Comparison of ENCODE assay signal across 1 cellular context in the genomic region with DNA sequence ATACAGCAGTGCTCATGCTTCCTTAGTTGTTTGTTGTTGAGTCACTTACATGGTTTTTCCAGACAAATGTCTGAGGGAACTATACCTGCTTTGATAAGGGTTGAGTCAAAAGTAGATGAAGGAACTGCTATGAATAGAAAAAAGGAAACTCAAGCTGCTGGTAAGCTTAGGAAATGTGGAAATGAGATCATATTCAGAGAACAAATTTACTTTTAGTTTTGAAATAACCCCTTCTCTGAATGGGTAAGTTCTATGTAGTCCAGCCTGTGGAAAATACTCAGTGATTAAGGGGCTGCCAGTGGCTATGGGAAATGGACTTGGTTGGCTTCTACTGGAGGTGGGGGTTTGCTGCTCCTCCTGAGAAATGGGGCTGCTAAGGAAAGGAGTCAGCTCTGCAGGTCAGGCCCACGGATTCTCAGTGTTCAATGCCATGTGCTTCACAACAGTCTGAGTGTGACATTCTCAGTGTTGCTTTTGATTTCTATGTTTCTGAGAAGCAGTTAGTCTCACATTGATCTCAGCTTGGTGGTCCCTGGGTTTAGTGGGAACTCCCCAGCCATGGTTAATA.
TF ChIP-seq lines count a peak whose summit lies in the region.

No MANE protein-coding gene starts in this region.

TF ChIP-seq in K562, 482 proteins besides CTCF, POLR2A, EP300 and RAD21 (continued from another document):
- TF ChIP-seq ZNF785 (CRISPR knock-in tag; IDR thresholded peaks at IDR 0.05) (no peak), ZNF764 (CRISPR knock-in tag; IDR thresholded peaks at IDR 0.05; ENCODE audit: low read depth) (no peak), ARNT (IDR thresholded peaks at IDR 0.05) (no peak), PRPF4 (IDR thresholded peaks at IDR 0.05; ENCODE audit: insufficient read depth, low read depth, low read length, poor library complexity, severe bottlenecking) (no peak), SNAPC5 (CRISPR knock-in tag; IDR thresholded peaks at IDR 0.05) (no peak), RBM14 (IDR thresholded peaks at IDR 0.05; ENCODE audit: borderline replicate concordance, insufficient read depth, low read depth, low read length) (no peak), ZKSCAN3 (CRISPR knock-in tag; IDR thresholded peaks at IDR 0.05) (no peak)
TF ChIP-seq in K562: peak in this region for 0.
